ENCODE assay signal across 14 cellular contexts in the genomic region with DNA sequence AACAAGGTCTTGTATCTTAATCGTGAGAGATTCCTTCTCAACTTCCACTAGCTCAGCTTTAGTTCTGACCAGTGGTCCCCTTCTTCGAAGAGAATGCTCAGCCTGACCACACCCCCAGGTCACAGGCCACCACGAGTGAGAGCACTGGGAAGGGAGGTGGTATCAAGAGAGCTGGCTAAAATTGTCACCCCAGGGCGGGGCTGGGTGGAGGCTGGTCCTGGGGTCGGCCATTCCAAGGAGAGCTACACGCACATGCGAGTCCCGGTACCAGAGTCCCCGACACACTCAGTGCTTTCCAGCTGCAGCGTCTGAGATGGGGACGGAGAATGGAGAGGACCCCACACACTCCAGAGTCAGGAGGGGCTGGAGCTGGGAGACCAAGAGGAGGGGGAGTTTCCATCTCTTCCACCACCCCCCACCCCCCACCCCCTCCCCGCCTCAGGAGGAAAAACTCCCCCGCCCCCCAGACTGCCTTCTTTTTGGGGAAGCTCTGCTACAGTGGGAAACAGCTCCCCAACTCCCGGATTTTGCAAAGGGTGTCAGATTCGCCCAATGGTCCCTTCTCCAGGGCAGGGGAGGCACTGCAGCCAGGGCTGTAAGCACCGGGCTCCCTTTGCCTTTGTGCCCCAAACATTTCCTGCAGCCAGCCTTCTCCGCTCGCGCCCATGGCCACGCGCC. TPM values are rescaled to one million over a fixed set of nuclear protein-coding genes. Genes with fewer than 3 reads are reported as not detected.
DNase-seq lines count a peak whose midpoint lies in the region; TF ChIP-seq lines count a peak whose summit lies in the region.
"Had no signal": no experiment of that assay in that cellular context is flagged by ENCODE, and none has a peak within 500 bp of the region (broad histone marks: within the 10 kb centered on the region; RNA-seq: fewer than 3 reads in every experiment).

No MANE protein-coding gene starts in this region.

- H3K9me3 ChIP-seq in CD8-positive, alpha-beta memory T cell (ENCODE audit: low read length) = no peaks in the 10 kb centered on the region
- no peaks in the 10 kb centered on the region for H3K9me3 ChIP-seq in iPS-15b (ENCODE audit: control insufficient read depth, insufficient read depth, low read length)
- no peaks in the 10 kb centered on the region for H3K9me3 ChIP-seq in adrenal gland (replicated peaks in 1 of 3)
- H3K9me3 ChIP-seq: MG63, Peyer's patch had no signal

- H3K9me3 Mint-ChIP-seq in CD8-positive, alpha-beta memory T cell = no peaks in the 10 kb centered on the region

- no peak overlapping the region for H3K4me3 ChIP-seq in CD8-positive, alpha-beta memory T cell (ENCODE audit: low read length)
- peak overlapping the region; percentile 42 for H3K4me3 ChIP-seq in iPS-15b (ENCODE audit: low read depth, low read length)
- peak overlapping the region; percentile 2 for H3K4me3 ChIP-seq in skeletal muscle cell (ENCODE audit: low read depth, low read length)
- no peak overlapping the region for H3K4me3 ChIP-seq in adrenal gland
- H3K4me3 ChIP-seq: MG63 had no signal

- peak overlapping the region in 6 of 7 donors; percentile 29 to 66 (median 46) for H3K4me3 Mint-ChIP-seq in CD8-positive, alpha-beta memory T cell

- no peak for TF ChIP-seq POLR2A in adrenal gland (IDR thresholded peaks at IDR 0.05)

- H3K4me1 ChIP-seq in CD8-positive, alpha-beta memory T cell (ENCODE audit: insufficient read depth, low read length) = peaks cover 27% of the 10 kb centered on the region
- H3K4me1 ChIP-seq in iPS-15b (ENCODE audit: control insufficient read depth, insufficient read depth, low read length) (peaks cover 4% of the 10 kb centered on the region), adrenal gland (replicated peaks in 1 of 2) (peaks cover 0 to 19% of the 10 kb centered on the region in 2 donors)

- POLR2A ChIA-PET in CD8-positive, alpha-beta memory T cell (lab: Charles Lee) = no interaction called here

- DNase-seq in CD8-positive, alpha-beta memory T cell = no peak
- DNase-seq in NCI-H69 (lab: John Stamatoyannopoulos, UW) = peak; percentile 33
- DNase-seq in skeletal muscle cell (ENCODE audit: low read depth) = no peak
- DNase-seq in 8988T = no peak
- DNase-seq in activated CD4-positive, alpha-beta T cell treated with anti-CD3 and anti-CD28 coated beads for 48 hours = no peak
- DNase-seq in adrenal gland = no peak
- DNase-seq: activated naive CD4-positive, alpha-beta T cell treated with Interleukin-2 at 50 U/mL for 16 hours; MG63; NCI-H2107; NCI-H774; Peyer's patch; SW 1271 had no signal

- H3K36me3 Mint-ChIP-seq in CD8-positive, alpha-beta memory T cell = no peaks in the 10 kb centered on the region

- H3K27ac ChIP-seq in CD8-positive, alpha-beta memory T cell (ENCODE audit: low read depth, low read length) = no peak overlapping the region
- H3K27ac ChIP-seq in adrenal gland = no peak overlapping the region
- H3K27ac ChIP-seq: Peyer's patch had no signal

- CTCF ChIA-PET in CD8-positive, alpha-beta memory T cell (lab: Charles Lee) = interaction anchor here (1.8 kb wide), 1 partner anchor 16 kb away, joined by 5 read pairs; no protein-coding TSS in a partner anchor

- intact Hi-C loops in adrenal gland (cut with DNase I) = no loop called here

- H3K4me1 Mint-ChIP-seq in CD8-positive, alpha-beta memory T cell = peaks cover 20 to 35% (median 21%) of the 10 kb centered on the region in 3 donors

- H3K27me3 Mint-ChIP-seq in CD8-positive, alpha-beta memory T cell = peaks cover 38 to 67% of the 10 kb centered on the region in 2 donors

- H3K27ac Mint-ChIP-seq in CD8-positive, alpha-beta memory T cell = peak overlapping the region in 1 of 8 donors; percentile 34

- WGBS in adrenal gland, 4 donors = 6 to 14% (median 10%) methylated on average over 3 to 21 of the region's 21 CpGs

- H3K36me3 ChIP-seq in CD8-positive, alpha-beta memory T cell (ENCODE audit: insufficient read depth, low read length) = no peaks in the 10 kb centered on the region
- H3K36me3 ChIP-seq in iPS-15b (ENCODE audit: control insufficient read depth, insufficient read depth, low read length) = no peaks in the 10 kb centered on the region
- no peaks in the 10 kb centered on the region for H3K36me3 ChIP-seq in adrenal gland (replicated peaks in 1 of 2)
- H3K36me3 ChIP-seq: MG63, Peyer's patch had no signal

- no peak for TF ChIP-seq CTCF in adrenal gland (IDR thresholded peaks at IDR 0.05)

- peaks cover 47% of the 10 kb centered on the region for H3K27me3 ChIP-seq in CD8-positive, alpha-beta memory T cell (ENCODE audit: insufficient read depth, low read length, poor library complexity, severe bottlenecking)
- H3K27me3 ChIP-seq in iPS-15b (ENCODE audit: control insufficient read depth, insufficient read depth, low read length) (peaks cover 57% of the 10 kb centered on the region), adrenal gland (peaks cover 56% of the 10 kb centered on the region)

- H3K9ac ChIP-seq in iPS-15b (ENCODE audit: low read depth, low read length) = no peak overlapping the region

RNA-seq across cellular contexts. Expression of a gene that starts 1.6 kb away (rescaled TPM):
- not detected for total RNA-seq in CD8-positive, alpha-beta memory T cell
- not detected for polyA plus RNA-seq in CD8-positive, alpha-beta memory T cell
- total RNA-seq in adrenal gland = 1 to 10 TPM in 2 of 8 donors, under 1 TPM in 2, not detected in 4; 0.55 to 1.5 (median 0.94) TPM
- 1 to 10 TPM in 1 of 3 donors, under 1 TPM in 2; 0.27 to 3.3 (median 0.88) TPM for polyA plus RNA-seq in adrenal gland

RNA-seq across cellular contexts. Expression of a gene that starts 18.9 kb away (rescaled TPM):
- total RNA-seq in CD8-positive, alpha-beta memory T cell = 10 to 100 TPM; 27.1 to 28.3 TPM
- polyA plus RNA-seq in CD8-positive, alpha-beta memory T cell = 0.10 TPM
- 1 to 10 TPM in 2 of 8 donors, under 1 TPM in 5, not detected in 1; 0.21 to 1.3 (median 0.83) TPM for total RNA-seq in adrenal gland
- under 1 TPM; 0.20 to 0.46 (median 0.24) TPM for polyA plus RNA-seq in adrenal gland

RNA-seq across cellular contexts. Expression of a gene that starts 51.2 kb away (rescaled TPM):
- not detected for total RNA-seq in CD8-positive, alpha-beta memory T cell
- not detected for polyA plus RNA-seq in CD8-positive, alpha-beta memory T cell
- 1 to 10 TPM in 6 of 8 donors, under 1 TPM in 1, not detected in 1; 0.88 to 9.1 (median 1.6) TPM for total RNA-seq in adrenal gland
- polyA plus RNA-seq in adrenal gland = 1 to 10 TPM in 1 of 3 donors, under 1 TPM in 2; 0.62 to 3.2 (median 0.98) TPM
- total RNA-seq: H4, Peyer's patch had no signal

Comparison
In these comparisons a context has a peak if more than half of its experiments do, and no peak if none do; other contexts are left out.
1. H3K4me3 ChIP-seq: peak in iPS-15b (single experiment) and skeletal muscle cell (single experiment); none in CD8-positive, alpha-beta memory T cell (single experiment) and adrenal gland (0 of 4).
2. RNA of a gene that starts 18.9 kb away (total RNA-seq): 27.1 to 28.3 TPM in CD8-positive, alpha-beta memory T cell; 0.21 to 1.3 TPM in adrenal gland; every median in the first group is over 10 times any median in the second.